In genomic region chr12:28442101-28442500, GRCh38 we compare ENCODE assay signal across 24 cellular contexts.
A peak's percentile ranks its signal among the peaks of the same experiment; 100 is the strongest.
DNase-seq lines count a peak whose midpoint lies in the region; ATAC-seq and TF ChIP-seq lines count a peak whose summit lies in the region.
"Had no signal": no experiment of that assay in that cellular context is flagged by ENCODE, and none has a peak within 500 bp of the region (broad histone marks: within the 10 kb centered on the region; RNA-seq: fewer than 3 reads in every experiment).

No MANE protein-coding gene starts in this region.

- no peak overlapping the region for H3K4ac ChIP-seq in mesendoderm (ENCODE audit: low read depth, low read length)

- H3K27me3 Mint-ChIP-seq in WTC11 (ENCODE audit: low read depth) (no peaks in the 10 kb centered on the region), progenitor cell of endocrine pancreas (no peaks in the 10 kb centered on the region)
- H3K27me3 Mint-ChIP-seq: CD4-positive, alpha-beta memory T cell; CD4-positive, CD25-positive, alpha-beta regulatory T cell; CD8-positive, alpha-beta memory T cell had no signal

- H3K18ac ChIP-seq in mesendoderm (ENCODE audit: low read length): no peak overlapping the region

- intact Hi-C loops in uterus (cut with DNase I; ENCODE audit: low total_unique reads): no loop called here

- no peak overlapping the region for H4K8ac ChIP-seq in mesendoderm (ENCODE audit: low read depth, low read length)

- no peaks in the 10 kb centered on the region for H3K27me3 ChIP-seq in HAP-1 (ENCODE audit: low read depth)
- H3K27me3 ChIP-seq in mesendoderm (ENCODE audit: insufficient read depth, low read length, poor library complexity): no peaks in the 10 kb centered on the region
- no peaks in the 10 kb centered on the region for H3K27me3 ChIP-seq in uterus
- H3K27me3 ChIP-seq: BE2C, BLaER1 had no signal

- no peak overlapping the region for H2BK15ac ChIP-seq in mesendoderm (replicated peaks; ENCODE audit: low read depth)

- no peaks in the 10 kb centered on the region for H3K79me1 ChIP-seq in mesendoderm (ENCODE audit: low read length)

- peak overlapping the region; percentile 6; the same call in 1 of the 2 replicates for H3K27ac Mint-ChIP-seq in WTC11
- peak overlapping the region; percentile 1 for H3K27ac Mint-ChIP-seq in progenitor cell of endocrine pancreas
- H3K27ac Mint-ChIP-seq: CD14-positive monocyte; CD4-positive, alpha-beta memory T cell; CD4-positive, CD25-positive, alpha-beta regulatory T cell; CD8-positive, alpha-beta memory T cell had no signal

- no peak overlapping the region for H3K27ac ChIP-seq in mesendoderm (ENCODE audit: low read depth, low read length)
- no peak overlapping the region for H3K27ac ChIP-seq in uterus
- H3K27ac ChIP-seq: BLaER1 had no signal

- H3K9me3 Mint-ChIP-seq in WTC11 (peaks cover 3% of the 10 kb centered on the region), progenitor cell of endocrine pancreas (ENCODE audit: low read depth) (peaks cover 3% of the 10 kb centered on the region)
- H3K9me3 Mint-ChIP-seq: CD14-positive monocyte; CD4-positive, alpha-beta memory T cell; CD4-positive, CD25-positive, alpha-beta regulatory T cell; CD8-positive, alpha-beta memory T cell had no signal

- no peak for ATAC-seq in WTC11
- ATAC-seq in activated CD4-positive, CD25-positive, alpha-beta regulatory T cell treated with anti-CD3 and anti-CD28 coated beads, Interleukin-2, amount 50 U/mL, for 24 hours: no peak
- ATAC-seq: GM12878 had no signal

- no peak overlapping the region for H2BK5ac ChIP-seq in mesendoderm (ENCODE audit: low read length)

- H3K36me3 Mint-ChIP-seq in WTC11: no peaks in the 10 kb centered on the region
- no peaks in the 10 kb centered on the region for H3K36me3 Mint-ChIP-seq in progenitor cell of endocrine pancreas (ENCODE audit: insufficient read depth)

- H3K9me3 ChIP-seq in HAP-1 (no peaks in the 10 kb centered on the region), uterus (no peaks in the 10 kb centered on the region)
- H3K9me3 ChIP-seq: BE2C, BLaER1 had no signal

- no peak overlapping the region for H2AK5ac ChIP-seq in mesendoderm (ENCODE audit: low read length)

- H3K4me1 ChIP-seq in HAP-1 (peaks cover 35% of the 10 kb centered on the region), mesendoderm (ENCODE audit: control insufficient read depth, low read depth, low read length) (no peaks in the 10 kb centered on the region), uterus (no peaks in the 10 kb centered on the region)
- H3K4me1 ChIP-seq: BE2C had no signal

- H3K4me1 Mint-ChIP-seq in WTC11 (peaks cover 4% of the 10 kb centered on the region), progenitor cell of endocrine pancreas (ENCODE audit: low read depth) (peaks cover 5% of the 10 kb centered on the region)
- H3K4me1 Mint-ChIP-seq: CD14-positive monocyte; CD8-positive, alpha-beta memory T cell had no signal

- TF ChIP-seq POLR2A in uterus (IDR thresholded peaks at IDR 0.05): no peak

- H4K5ac ChIP-seq in mesendoderm (ENCODE audit: low read length): no peak overlapping the region

- H3K9ac ChIP-seq in mesendoderm (ENCODE audit: low read length): no peak overlapping the region
- H3K9ac ChIP-seq: BLaER1 had no signal

- no peaks in the 10 kb centered on the region for H3K79me2 ChIP-seq in mesendoderm (ENCODE audit: control insufficient read depth, insufficient read depth, low read length)

- no peak overlapping the region for H3K56ac ChIP-seq in mesendoderm (ENCODE audit: low read length)

- no peak overlapping the region for H3K23ac ChIP-seq in mesendoderm (ENCODE audit: low read length)

- DNase-seq in HAP-1 (ENCODE audit: low spot score in 2 of 2) (peak; percentile 23 to 93), WTC11 (ENCODE audit: low spot score) (no peak), mesendoderm (peak; percentile 45), progenitor cell of endocrine pancreas (ENCODE audit: low spot score, unreplicated experiment) (no peak), GM20000 (ENCODE audit: low spot score) (no peak), uterus (no peak)
- DNase-seq: 8988T; ACHN; BE2C; C1 segment of cervical spinal cord; CD4-positive, alpha-beta memory T cell; CD4-positive, CD25-positive, alpha-beta regulatory T cell; CD8-positive, alpha-beta memory T cell; COR-L47; DMS 273 treated with DMSO at 0.1 percent for 48 hours; DMS153; DMS79; DND-41; EL; GDM1 had no signal

- TF ChIP-seq CTCF in WTC11 (IDR thresholded peaks at IDR 0.05) (no peak), progenitor cell of endocrine pancreas (IDR thresholded peaks at IDR 0.05; ENCODE audit: unreplicated experiment) (no peak), GM20000 (IDR thresholded peaks at IDR 0.05; ENCODE audit: extremely low read depth, missing control alignments) (no peak), uterus (IDR thresholded peaks at IDR 0.05) (no peak)

- H3K36me3 ChIP-seq in HAP-1 (replicated peaks) (no peaks in the 10 kb centered on the region), mesendoderm (ENCODE audit: control insufficient read depth, insufficient read depth, low read length) (no peaks in the 10 kb centered on the region), uterus (no peaks in the 10 kb centered on the region)
- H3K36me3 ChIP-seq: BE2C, BLaER1 had no signal

- H3K4me2 ChIP-seq in mesendoderm (ENCODE audit: low read length): no peak overlapping the region
- H3K4me2 ChIP-seq: BLaER1 had no signal

- H3K4me3 ChIP-seq in HAP-1 (no peak overlapping the region), mesendoderm (ENCODE audit: low read length) (no peak overlapping the region), uterus (no peak overlapping the region)
- H3K4me3 ChIP-seq: BLaER1, GM12878 had no signal

- POLR2A ChIA-PET in WTC11 (lab: Charles Lee): no interaction called here

- H3K4me3 Mint-ChIP-seq in WTC11 (no peak overlapping the region), progenitor cell of endocrine pancreas (ENCODE audit: low read depth) (no peak overlapping the region)
- H3K4me3 Mint-ChIP-seq: CD14-positive monocyte; CD4-positive, alpha-beta memory T cell; CD4-positive, CD25-positive, alpha-beta regulatory T cell; CD8-positive, alpha-beta memory T cell had no signal

- in situ Hi-C loops in HAP-1 (cut with MboI; ENCODE audit: low sequenced_read_pairs): no loop called here

- no CpG with 5 or more reads among the region's 4 CpGs for WGBS in mesendoderm (ENCODE audit: extremely low coverage, insufficient coverage, low lambda C conversion rate)

- CTCF ChIA-PET in WTC11 (lab: Charles Lee): no interaction called here

- H2BK120ac ChIP-seq in mesendoderm (ENCODE audit: low read depth, low read length): no peak overlapping the region

TF ChIP-seq in WTC11, 78 proteins besides CTCF, POLR2A, EP300 and RAD21:
- TF ChIP-seq AR (CRISPR knock-in tag; IDR thresholded peaks at IDR 0.05): no peak
- no peak for TF ChIP-seq IRF2 (CRISPR knock-in tag; IDR thresholded peaks at IDR 0.05; ENCODE audit: borderline replicate concordance, low read depth)
- TF ChIP-seq SOX15 (CRISPR knock-in tag; IDR thresholded peaks at IDR 0.05): no peak
- TF ChIP-seq TP53 (CRISPR knock-in tag; IDR thresholded peaks at IDR 0.05): no peak
- TF ChIP-seq ZNF121 (CRISPR knock-in tag; IDR thresholded peaks at IDR 0.05): no peak
- no peak for TF ChIP-seq ZNF317 (CRISPR knock-in tag; IDR thresholded peaks at IDR 0.05; ENCODE audit: borderline replicate concordance, low read depth)
- no peak for TF ChIP-seq ZNF671 (CRISPR knock-in tag; IDR thresholded peaks at IDR 0.05)
- TF ChIP-seq IRF1 (CRISPR knock-in tag; IDR thresholded peaks at IDR 0.05): no peak
- TF ChIP-seq ZNF396 (CRISPR knock-in tag; IDR thresholded peaks at IDR 0.05; ENCODE audit: borderline replicate concordance): no peak
- no peak for TF ChIP-seq ZNF423 (CRISPR knock-in tag; IDR thresholded peaks at IDR 0.05)
- no peak for TF ChIP-seq HMGA2 (CRISPR knock-in tag; IDR thresholded peaks at IDR 0.05)

Comparison
In these comparisons a context has a peak if more than half of its experiments do, and no peak if none do; other contexts are left out.
1. DNase-seq: peak in HAP-1 (2 of 2) and mesendoderm (single experiment); none in WTC11 (single experiment), progenitor cell of endocrine pancreas (single experiment), GM20000 (single experiment) and uterus (0 of 2).